8 cellular contexts compared by ENCODE assay signal in the genomic region with DNA sequence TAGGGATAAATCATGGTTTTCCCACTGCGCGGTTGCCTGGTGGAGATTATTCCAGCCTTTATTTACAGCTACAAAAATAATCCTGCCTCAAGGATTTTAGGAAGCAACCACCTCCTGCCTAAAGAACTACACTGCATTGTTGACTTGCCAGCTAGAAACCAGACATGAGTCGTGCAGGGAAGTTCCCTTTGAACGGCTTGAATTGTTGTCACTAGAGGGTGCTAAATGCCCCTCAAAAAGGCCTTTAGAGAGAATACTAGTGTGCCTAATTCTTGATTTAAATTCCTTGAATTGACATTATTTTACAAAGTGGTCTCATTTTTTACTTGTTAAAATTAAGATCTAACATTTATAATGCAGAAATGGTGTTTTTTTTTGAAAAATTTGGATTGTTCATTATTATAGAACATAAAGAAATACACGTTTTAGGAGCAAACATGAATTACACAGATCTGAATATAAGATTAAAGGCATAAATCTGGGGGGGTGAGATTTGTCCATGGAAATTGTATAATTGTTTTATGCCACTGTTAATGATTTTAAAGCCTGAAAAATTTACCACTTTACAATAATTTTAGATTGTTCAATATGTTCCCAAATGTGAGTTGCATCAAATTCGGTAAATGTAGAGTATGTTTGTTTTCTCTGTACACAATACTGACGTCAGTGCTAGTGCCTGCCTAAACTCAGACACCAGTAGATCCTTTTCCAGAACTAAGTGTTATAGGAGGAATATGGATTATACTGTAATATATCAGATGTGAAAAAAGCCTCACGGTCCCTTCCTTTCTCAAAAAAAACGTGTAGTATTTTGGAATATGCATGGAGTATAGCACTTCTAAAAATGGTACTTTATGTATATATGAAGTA. TPM values are rescaled to one million over a fixed set of nuclear protein-coding genes. Genes with fewer than 3 reads are reported as not detected.
DNase-seq lines count a peak whose midpoint lies in the region; ATAC-seq and TF ChIP-seq lines count a peak whose summit lies in the region.
"Had no signal": no experiment of that assay in that cellular context is flagged by ENCODE, and none has a peak within 500 bp of the region (broad histone marks: within the 10 kb centered on the region; RNA-seq: fewer than 3 reads in every experiment).

No MANE protein-coding gene starts in this region.

- H3K36me3 ChIP-seq in PC-3 (ENCODE audit: low read depth, low read length) (no peaks in the 10 kb centered on the region), lower lobe of right lung (no peaks in the 10 kb centered on the region)

- no peaks in the 10 kb centered on the region for H3K4me1 ChIP-seq in PC-3 (ENCODE audit: insufficient read depth, low read length)
- H3K4me1 ChIP-seq in lower lobe of right lung: peaks cover 15% of the 10 kb centered on the region

- CTCF ChIA-PET in PC-3 (lab: Charles Lee): interaction anchor here (0.6 to 0.8 kb wide), 4 partner anchors 206 to 678 kb away, joined by 3 to 5 read pairs (median 3); a partner anchor contains a TSS

- no peak overlapping the region for H3K9ac ChIP-seq in PC-3 (ENCODE audit: low read length)

- TF ChIP-seq CTCF in LNCaP clone FGC (IDR thresholded peaks at IDR 0.05; ENCODE audit: control insufficient read depth, extremely low read depth, insufficient read depth): peak; percentile 84
- TF ChIP-seq CTCF in PC-3 (conservative IDR thresholded peaks at IDR 0.05; ENCODE audit: low read depth, low read length): peak; percentile 83
- TF ChIP-seq CTCF in lower lobe of right lung (IDR thresholded peaks at IDR 0.05): peak; percentile 72

- no peak overlapping the region for H3K27ac ChIP-seq in PC-3 (ENCODE audit: low read length)
- H3K27ac ChIP-seq in lower lobe of right lung: no peak overlapping the region

- H3K9me3 ChIP-seq in PC-3 (ENCODE audit: low read length): no peaks in the 10 kb centered on the region
- no peaks in the 10 kb centered on the region for H3K9me3 ChIP-seq in lower lobe of right lung

- no peaks in the 10 kb centered on the region for H3K79me2 ChIP-seq in PC-3 (ENCODE audit: low read length)

- H3K4me3 ChIP-seq in LNCaP clone FGC (ENCODE audit: low read depth, low read length): no peak overlapping the region
- H3K4me3 ChIP-seq in PC-3 (ENCODE audit: low read length): no peak overlapping the region
- H3K4me3 ChIP-seq in lower lobe of right lung: peak overlapping the region; percentile 42

- intact Hi-C loops in PC-3 (cut with micrococcal nuclease): loop anchor here (1.0 kb wide), 3 partner anchors 206 to 669 kb away; no protein-coding TSS in a partner anchor
- intact Hi-C loops in lower lobe of right lung (cut with DNase I): no loop called here

- ATAC-seq in PC-3 (peak; percentile 99), lower lobe of right lung (peak; percentile 81 to 89), HG03460 (IDR thresholded peaks at IDR 0.05; ENCODE audit: unreplicated experiment) (no peak), HG03039 (IDR thresholded peaks at IDR 0.05; ENCODE audit: unreplicated experiment) (no peak)

- H3F3A ChIP-seq in PC-3 (ENCODE audit: low read length, unreplicated experiment): no peaks in the 10 kb centered on the region

- DNase-seq in GDM1 (lab: John Stamatoyannopoulos, UW): peak; percentile 60
- peak; percentile 25 for DNase-seq in LNCaP clone FGC (ENCODE audit: low read depth)
- peak; percentile 85 for DNase-seq in PC-3
- peak; percentile 70 for DNase-seq in dedifferentiated amniotic fluid mesenchymal stem cell (ENCODE audit: extremely low spot score)
- no peak for DNase-seq in lower lobe of right lung
- DNase-seq: activated T-cell treated with anti-CD3 and anti-CD28 coated beads, Interleukin-2, amount 50 U/mL, for 4 hours had no signal

- no peak overlapping the region for H3K4me2 ChIP-seq in PC-3 (ENCODE audit: low read length)

- no peaks in the 10 kb centered on the region for H4K20me1 ChIP-seq in PC-3 (ENCODE audit: low read length)

- POLR2A ChIA-PET in PC-3 (lab: Charles Lee; ENCODE audit: unreplicated experiment): no interaction called here

- H3K9me2 ChIP-seq in PC-3 (replicated peaks; ENCODE audit: low read length): no peaks in the 10 kb centered on the region

- H3K27me3 ChIP-seq in PC-3 (ENCODE audit: low read length) (peaks cover 42% of the 10 kb centered on the region), lower lobe of right lung (ENCODE audit: low read depth) (no peaks in the 10 kb centered on the region)

- BruUV-seq in PC-3 (replicated peaks; lab: Mats Ljungman, UMichigan): no TSS peak

- H2AFZ ChIP-seq in PC-3 (ENCODE audit: low read length): no peak overlapping the region

RNA-seq across cellular contexts. Expression of a gene that starts 7.6 kb away (rescaled TPM):
- total RNA-seq in PC-3 (2014; rRNA removed): not detected in 2 replicates
- total RNA-seq in lower lobe of right lung: 38.0 TPM

Comparison
In these comparisons a context has a peak if more than half of its experiments do, and no peak if none do; other contexts are left out.
1. ATAC-seq: peak in PC-3 (single experiment) and lower lobe of right lung (2 of 2); none in HG03460 (single experiment) and HG03039 (single experiment).
2. RNA of a gene that starts 7.6 kb away (total RNA-seq): 38.0 TPM in lower lobe of right lung (single experiment); not detected in PC-3; every median in the first group is over 10 times any median in the second.
3. Peak in every context shown above with its lines, with median percentiles within 50 percentile points of each other: CTCF ChIP-seq.